ENCODE assay signal across 8 cellular contexts in the genomic region with DNA sequence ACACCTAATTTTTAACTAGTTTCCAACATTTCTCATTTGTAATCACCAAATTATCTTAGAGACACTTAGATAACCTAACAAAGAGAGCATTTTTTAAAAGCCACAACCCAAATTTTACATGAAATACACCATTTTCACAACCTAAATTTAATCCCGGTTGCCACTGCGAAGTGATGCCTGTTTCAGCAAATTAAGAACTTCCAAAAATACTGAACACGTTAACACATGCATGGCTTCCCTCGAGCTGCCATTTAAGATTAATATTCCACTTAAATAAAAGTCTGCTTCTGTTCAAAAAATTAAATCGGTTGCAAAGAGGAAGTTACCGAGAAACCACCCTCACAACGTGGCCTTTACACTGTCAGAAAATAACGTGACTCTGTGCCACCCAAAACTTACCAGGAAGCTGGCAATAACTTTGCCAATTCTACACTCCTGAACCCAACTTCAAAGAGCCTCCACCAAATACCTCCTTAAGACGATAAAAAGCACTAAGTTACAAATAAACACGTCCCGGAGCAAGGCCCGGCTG. TPM values are rescaled to one million over a fixed set of nuclear protein-coding genes. Genes with fewer than 3 reads are reported as not detected.
A peak's percentile ranks its signal among the peaks of the same experiment; 100 is the strongest.
DNase-seq lines count a peak whose midpoint lies in the region; ATAC-seq and TF ChIP-seq lines count a peak whose summit lies in the region.

No MANE protein-coding gene starts in this region.

- H3K27ac Mint-ChIP-seq in brain, result peak overlapping the region; percentile 96 to 100 (median 100)

- intact Hi-C loops in right lobe of liver (cut with DNase I), result loop anchor here in 1 of 2 donors (5.0 kb wide), 1 partner anchor 161 kb away; no protein-coding TSS in a partner anchor

- H3K9me3 Mint-ChIP-seq in brain, result peaks cover 0 to 17% (median 3%) of the 10 kb centered on the region in 5 experiments

- H3K36me3 Mint-ChIP-seq in brain, result peaks cover 28% of the 10 kb centered on the region

- peak; percentile 31 to 33 for DNase-seq in activated CD4-positive, alpha-beta T cell treated with anti-CD3 and anti-CD28 coated beads for 4 hours
- DNase-seq in activated CD4-positive, alpha-beta T cell treated with anti-CD3 and anti-CD28 coated beads for 48 hours, result no peak
- peak; percentile 75 for DNase-seq in NCI-H69 (lab: John Stamatoyannopoulos, UW)
- DNase-seq in right lobe of liver, result no peak
- no peak for DNase-seq in thoracic aorta (ENCODE audit: low spot score)
- no peak for DNase-seq in HuH-7 (ENCODE audit: low spot score)

- peaks cover 57% of the 10 kb centered on the region for H3K4me1 Mint-ChIP-seq in brain

- ATAC-seq in right lobe of liver, result peak in 3 of 4 donors; percentile 11 to 27 (median 25)
- ATAC-seq in thoracic aorta (ENCODE audit: insufficient number of reproducible peaks, low FRiP score, low read depth), result no peak
- ATAC-seq in GM18870 (IDR thresholded peaks at IDR 0.05; ENCODE audit: unreplicated experiment), result no peak

- H3K4me3 ChIP-seq in right lobe of liver (peak overlapping the region; percentile 62 to 77 (median 75)), thoracic aorta (peak overlapping the region; percentile 98)

- H3K27me3 ChIP-seq in right lobe of liver, result no peaks in the 10 kb centered on the region
- no peaks in the 10 kb centered on the region for H3K27me3 ChIP-seq in thoracic aorta (replicated peaks; ENCODE audit: insufficient read depth)

- H3K36me3 ChIP-seq in right lobe of liver (no peaks in the 10 kb centered on the region), thoracic aorta (no peaks in the 10 kb centered on the region)

- H3K9me3 ChIP-seq in right lobe of liver (no peaks in the 10 kb centered on the region), thoracic aorta (no peaks in the 10 kb centered on the region)

- TF ChIP-seq POLR2A in right lobe of liver (IDR thresholded peaks at IDR 0.05), result no peak

- H3K27ac ChIP-seq in right lobe of liver (peak overlapping the region; percentile 86 to 95 (median 93)), thoracic aorta (peak overlapping the region; percentile 97)

- H3K27me3 Mint-ChIP-seq in brain, result peaks cover 18% of the 10 kb centered on the region

- no peak for TF ChIP-seq CTCF in brain (conservative IDR thresholded peaks at IDR 0.05)
- TF ChIP-seq CTCF in right lobe of liver (IDR thresholded peaks at IDR 0.05), result no peak
- TF ChIP-seq CTCF in thoracic aorta (IDR thresholded peaks at IDR 0.05), result no peak

- H3K4me3 Mint-ChIP-seq in brain, result peak overlapping the region; percentile 93 to 100 (median 99)

- H3K4me1 ChIP-seq in right lobe of liver (peaks cover 0 to 17% (median 5%) of the 10 kb centered on the region in 4 donors), thoracic aorta (ENCODE audit: control insufficient read depth in 1 of 2, low read depth in 2 of 2) (peaks cover 17 to 36% of the 10 kb centered on the region in 2 donors)

- WGBS in right lobe of liver (ENCODE audit: insufficient coverage, low coverage, low lambda C conversion rate, missing lambda C conversion rate), result under 1% methylated on average over 11 of the region's 12 CpGs

RNA-seq across cellular contexts. Expression of a gene that starts 1.3 kb away (rescaled TPM):
- 22.5 TPM for polyA plus RNA-seq in brain (ENCODE audit: insufficient read depth, low read depth, low replicate concordance)
- total RNA-seq in right lobe of liver (10 to 100 TPM; 32.6 to 80.6 (median 56.2) TPM), thoracic aorta (100 to 1,000 TPM in 1 of 2 donors, 10 to 100 TPM in 1; 67.0 to 109 TPM)

Comparison
In these comparisons a context has a peak if more than half of its experiments do, and no peak if none do; other contexts are left out.
1. DNase-seq: peak in activated CD4-positive, alpha-beta T cell treated with anti-CD3 and anti-CD28 coated beads for 4 hours (2 of 2) and NCI-H69 (single experiment); none in activated CD4-positive, alpha-beta T cell treated with anti-CD3 and anti-CD28 coated beads for 48 hours (single experiment), right lobe of liver (0 of 3), thoracic aorta (single experiment) and HuH-7 (single experiment).
2. ATAC-seq: peak in right lobe of liver (3 of 4); none in thoracic aorta (single experiment) and GM18870 (single experiment).